Comparison of ENCODE assay signal across 27 cellular contexts in genomic region chr16:19499006-19499405, GRCh38.
"Had no signal": no experiment of that assay in that cellular context is flagged by ENCODE, and none has a peak within 500 bp of the region (broad histone marks: within the 10 kb centered on the region; RNA-seq: fewer than 3 reads in every experiment).

No MANE protein-coding gene starts in this region.

- FAIRE-seq: pancreas had no signal

- H3K9me3 ChIP-seq: left ventricle myocardium inferior, mucosa of descending colon, pancreas, prostate gland, stomach, testis, thyroid gland, transverse colon, upper lobe of left lung, vagina had no signal

- H3K4me3 ChIP-seq: left ventricle myocardium inferior, lung, mucosa of descending colon, pancreas, prostate gland, skin epidermis, stomach, testis, thyroid gland, transverse colon, upper lobe of left lung, vagina had no signal

- ATAC-seq: mucosa of descending colon; naive thymus-derived CD4-positive, alpha-beta T cell; natural killer cell treated with Interleukin-12 subunit alpha and Interleukin-12 subunit beta and Interleukin-15 and Interleukin-18, amount 100 ng/mL, for 72 hours; pancreas; right cardiac atrium; sciatic nerve; stimulated activated naive B cell treated with anti-CD40 and anti-IgM and Interleukin-4, amounts not matched to agents 10 μg/mL and 1 μg/mL and 100 μg/mL, for 72 hours; stimulated activated naive CD8-positive, alpha-beta T cell treated with anti-CD3 and anti-CD28 coated beads, Interleukin-15, Interleukin-2, amounts not matched to agents 100 U/mL and 50 U/mL, for 24 hours had no signal

- H3K27me3 Mint-ChIP-seq: memory B cell; naive thymus-derived CD4-positive, alpha-beta T cell; natural killer cell treated with Interleukin-12 subunit alpha and Interleukin-12 subunit beta and Interleukin-15 and Interleukin-18, amount 100 ng/mL, for 72 hours; stimulated activated naive B cell treated with anti-CD40 and anti-IgM and Interleukin-4, amounts not matched to agents 10 μg/mL and 1 μg/mL and 100 μg/mL, for 72 hours had no signal

- H3K27ac ChIP-seq: left ventricle myocardium inferior, pancreas, prostate gland, skin epidermis, testis, thyroid gland, transverse colon, upper lobe of left lung, vagina had no signal

- H3K4me3 Mint-ChIP-seq: memory B cell; naive thymus-derived CD4-positive, alpha-beta T cell; natural killer cell treated with Interleukin-12 subunit alpha and Interleukin-12 subunit beta and Interleukin-15 and Interleukin-18, amount 100 ng/mL, for 72 hours; stimulated activated naive B cell treated with anti-CD40 and anti-IgM and Interleukin-4, amounts not matched to agents 10 μg/mL and 1 μg/mL and 100 μg/mL, for 72 hours had no signal

- DNase-seq: islet precursor cell; left ventricle myocardium inferior; midbrain; mucosa of descending colon; naive thymus-derived CD4-positive, alpha-beta T cell; pancreas; posterior cingulate gyrus; retina; right cardiac atrium; stimulated activated CD4-positive, alpha-beta T cell treated with anti-CD3 and anti-CD28 coated beads, Interleukin-12 subunit alpha, Interleukin-12 subunit beta, amount 100 ng/mL, for 4 hours; stimulated activated CD4-positive, alpha-beta T cell treated with anti-CD3 and anti-CD28 coated beads, Interleukin-15, amount 100 ng/mL, for 24 hours; stimulated activated CD4-positive, alpha-beta T cell treated with anti-CD3 and anti-CD28 coated beads, Interleukin-2, amount 100 ng/mL, for 24 hours; stimulated activated CD4-positive, alpha-beta T cell treated with anti-CD3 and anti-CD28 coated beads, Interleukin-4, amount 100 ng/mL, for 1 hour; stimulated activated naive B cell treated with anti-CD40 and anti-IgM and Interleukin-4, amounts not matched to agents 10 μg/mL and 1 μg/mL and 100 μg/mL, for 72 hours; stimulated activated naive CD8-positive, alpha-beta T cell treated with anti-CD3 and anti-CD28 coated beads, Interleukin-15, Interleukin-2, amounts not matched to agents 100 U/mL and 50 U/mL, for 24 hours; stomach; transverse colon; upper lobe of left lung had no signal

- H3K27me3 ChIP-seq: pancreas, stomach, testis, thyroid gland, transverse colon, upper lobe of left lung, vagina had no signal

- H3K4me1 ChIP-seq: left ventricle myocardium inferior, pancreas, prostate gland, stomach, testis, thyroid gland, transverse colon, upper lobe of left lung, vagina had no signal

- H3K9me3 Mint-ChIP-seq: memory B cell; naive thymus-derived CD4-positive, alpha-beta T cell; natural killer cell treated with Interleukin-12 subunit alpha and Interleukin-12 subunit beta and Interleukin-15 and Interleukin-18, amount 100 ng/mL, for 72 hours; stimulated activated naive B cell treated with anti-CD40 and anti-IgM and Interleukin-4, amounts not matched to agents 10 μg/mL and 1 μg/mL and 100 μg/mL, for 72 hours had no signal

- H3K27ac Mint-ChIP-seq: memory B cell; natural killer cell treated with Interleukin-12 subunit alpha and Interleukin-12 subunit beta and Interleukin-15 and Interleukin-18, amount 100 ng/mL, for 72 hours; stimulated activated naive B cell treated with anti-CD40 and anti-IgM and Interleukin-4, amounts not matched to agents 10 μg/mL and 1 μg/mL and 100 μg/mL, for 72 hours had no signal
